ENCODE assay signal across 9 cellular contexts in genomic region chr16:82603784-82604411, GRCh38. TPM values are rescaled to one million over a fixed set of nuclear protein-coding genes. Genes with fewer than 3 reads are reported as not detected.
DNase-seq lines count a peak whose midpoint lies in the region; ATAC-seq, FAIRE-seq and TF ChIP-seq lines count a peak whose summit lies in the region.
"Had no signal": no experiment of that assay in that cellular context is flagged by ENCODE, and none has a peak within 500 bp of the region (broad histone marks: within the 10 kb centered on the region; RNA-seq: fewer than 3 reads in every experiment).

No MANE protein-coding gene starts in this region.

- H3K79me2 ChIP-seq in keratinocyte (ENCODE audit: control insufficient read depth, insufficient read depth, low read length), result no peaks in the 10 kb centered on the region

- no peak overlapping the region for H3K4me3 Mint-ChIP-seq in CD4-positive, alpha-beta T cell

- H3K27me3 ChIP-seq in keratinocyte (ENCODE audit: control insufficient read depth, extremely low read depth, insufficient read depth, low read length) (no peaks in the 10 kb centered on the region), transverse colon (no peaks in the 10 kb centered on the region)
- H3K27me3 ChIP-seq in CD4-positive, alpha-beta T cell (ENCODE audit: control insufficient read depth, insufficient read depth, low read length), result no peaks in the 10 kb centered on the region

- TF ChIP-seq CTCF in A549 (IDR thresholded peaks at IDR 0.05) (no peak), keratinocyte (optimal IDR thresholded peaks at IDR 0.05 in 1 of 3, IDR thresholded peaks at IDR 0.05 in 1 of 3, conservative IDR thresholded peaks at IDR 0.05 in 1 of 3; ENCODE audit: extremely low read depth in 1 of 3, insufficient read depth in 2 of 3, low read length in 3 of 3) (peak; percentile 77 to 79 (median 78)), transverse colon (IDR thresholded peaks at IDR 0.05) (peak; percentile 48 to 57 (median 50))
- no peak for TF ChIP-seq CTCF in CD4-positive, alpha-beta T cell (IDR thresholded peaks at IDR 0.05)

- no peak for FAIRE-seq in A549 (lab: Jason Lieb, UNC)
- peak; percentile 74 for FAIRE-seq in keratinocyte (lab: Jason Lieb, UNC)
- FAIRE-seq: GM18507 had no signal

- POLR2A ChIA-PET in A549 (lab: Yijun Ruan, JAX), result no interaction called here
- POLR2A ChIA-PET in CD4-positive, alpha-beta T cell (lab: Charles Lee), result no interaction called here

- H3K27me3 Mint-ChIP-seq in CD4-positive, alpha-beta T cell, result peaks cover 8% of the 10 kb centered on the region

- peaks cover 2% of the 10 kb centered on the region for H3K9me3 Mint-ChIP-seq in CD4-positive, alpha-beta T cell

- DNase-seq in A549 (ENCODE audit: low read depth in 1 of 2, low spot score in 1 of 2) (peak in 1 of 2 experiments; percentile 18), HCEC 1CT (peak; percentile 56), astrocyte of the hippocampus (ENCODE audit: low read depth, low spot score) (peak; percentile 76), keratinocyte (ENCODE audit: low read depth, low spot score) (no peak), transverse colon (peak; percentile 29)
- no peak for DNase-seq in activated T-cell treated with anti-CD3 and anti-CD28 coated beads, Interleukin-2, amount 50 U/mL, for 1 hour
- DNase-seq in CD4-positive, alpha-beta T cell, result no peak
- no peak for DNase-seq in stimulated activated CD4-positive, alpha-beta T cell treated with anti-CD3 and anti-CD28 coated beads, Interleukin-4, amount 100 ng/mL, for 24 hours

- H3K9me3 ChIP-seq in A549 (no peaks in the 10 kb centered on the region), keratinocyte (ENCODE audit: control insufficient read depth, low read depth, low read length) (no peaks in the 10 kb centered on the region), transverse colon (no peaks in the 10 kb centered on the region)
- H3K9me3 ChIP-seq in CD4-positive, alpha-beta T cell (ENCODE audit: control insufficient read depth, low read length), result peaks cover 9% of the 10 kb centered on the region

- 19% methylated on average over 5 of the region's 5 CpGs for WGBS in A549 (ENCODE audit: missing lambda C conversion rate)
- WGBS in transverse colon (ENCODE audit: low coverage in 1 of 2), 2 donors, result 29% methylated on average over 5 of the region's 5 CpGs; no CpG with 5 or more reads in 1 of the 2 donors

- H3K27ac ChIP-seq in A549 (no peak overlapping the region), keratinocyte (ENCODE audit: control insufficient read depth, insufficient read depth, low read length) (no peak overlapping the region), transverse colon (no peak overlapping the region)
- H3K27ac ChIP-seq in CD4-positive, alpha-beta T cell (ENCODE audit: low read depth, low read length), result no peak overlapping the region

- H3K36me3 Mint-ChIP-seq in CD4-positive, alpha-beta T cell (ENCODE audit: low read depth), result no peaks in the 10 kb centered on the region

- H3K4me2 ChIP-seq in A549 (no peak overlapping the region), keratinocyte (ENCODE audit: control insufficient read depth, extremely low read depth, insufficient read depth, low read depth, low read length) (no peak overlapping the region)

- TF ChIP-seq RAD21 in A549 (conservative IDR thresholded peaks at IDR 0.05 in 1 of 2, IDR thresholded peaks at IDR 0.05 in 1 of 2), result peak in 1 of 2 experiments; percentile 16; a peak in 1 of 5 replicates

- CTCF ChIA-PET in A549 (lab: Yijun Ruan, JAX), result interaction anchor here (1.2 to 2.9 kb wide), 3 partner anchors 12 to 36 kb away, joined by 4 to 8 read pairs (median 7); no protein-coding TSS in a partner anchor
- CTCF ChIA-PET in CD4-positive, alpha-beta T cell (lab: Charles Lee), result no interaction called here

- no peaks in the 10 kb centered on the region for H3K4me1 Mint-ChIP-seq in CD4-positive, alpha-beta T cell (ENCODE audit: low read depth)

- TF ChIP-seq EP300 in A549 (IDR thresholded peaks at IDR 0.05) (no peak), transverse colon (IDR thresholded peaks at IDR 0.05; ENCODE audit: low read depth) (no peak)

- no peak overlapping the region for H2AFZ ChIP-seq in keratinocyte (ENCODE audit: control insufficient read depth, low read length)

- peak; percentile 85 to 86 for ATAC-seq in A549
- no peak for ATAC-seq in CD4-positive, alpha-beta T cell (ENCODE audit: poor library complexity)

- intact Hi-C loops in transverse colon (cut with DNase I; ENCODE audit: low total_unique reads), result no loop called here
- intact Hi-C loops in CD4-positive, alpha-beta T cell (cut with DNase I, micrococcal nuclease), result no loop called here

- H3K36me3 ChIP-seq in keratinocyte (ENCODE audit: control insufficient read depth in 2 of 2, extremely low read depth in 1 of 2, insufficient read depth in 2 of 2, low read length in 2 of 2) (no peaks in the 10 kb centered on the region), transverse colon (no peaks in the 10 kb centered on the region)

- no peak for TF ChIP-seq POLR2A in A549 (IDR thresholded peaks at IDR 0.05; ENCODE audit: low read length)
- TF ChIP-seq POLR2A in transverse colon (IDR thresholded peaks at IDR 0.05), result no peak

- H3K4me1 ChIP-seq in A549 (no peaks in the 10 kb centered on the region), keratinocyte (ENCODE audit: control insufficient read depth, extremely low read depth, insufficient read depth, low read length) (no peaks in the 10 kb centered on the region), transverse colon (no peaks in the 10 kb centered on the region)

- H3K9me1 ChIP-seq in keratinocyte (ENCODE audit: control insufficient read depth, extremely low read depth, insufficient read depth, low read length), result no peaks in the 10 kb centered on the region

- in situ Hi-C loops in transverse colon (cut with MboI; ENCODE audit: low pct_ligation_motif_present in 1 of 4, low pct_unique_long_range_greater_than_20kb in 1 of 4, low sequenced_read_pairs in 3 of 4), result no loop called here

- dilution Hi-C loops in keratinocyte (cut with MboI; ENCODE audit: extremely low pct_ligation_motif_present, low sequenced_read_pairs), result no loop called here

- H3K27ac Mint-ChIP-seq in CD4-positive, alpha-beta T cell, result no peak overlapping the region

- H3K4me3 ChIP-seq in A549, result no peak overlapping the region
- no peak overlapping the region for H3K4me3 ChIP-seq in keratinocyte (ENCODE audit: control insufficient read depth in 2 of 3, extremely low read depth in 1 of 3, insufficient read depth in 2 of 3, low read depth in 1 of 3, low read length in 3 of 3)
- H3K4me3 ChIP-seq in transverse colon, result no peak overlapping the region

- H4K20me1 ChIP-seq in keratinocyte (ENCODE audit: control insufficient read depth, extremely low read depth, insufficient read depth, low read length), result no peaks in the 10 kb centered on the region

- no peak overlapping the region for H3K9ac ChIP-seq in keratinocyte (ENCODE audit: control insufficient read depth, extremely low read depth, insufficient read depth, low read length)

TF ChIP-seq in A549, 52 proteins besides CTCF, POLR2A, EP300 and RAD21:
- TF ChIP-seq POLR2AphosphoS2 (conservative IDR thresholded peaks at IDR 0.05; ENCODE audit: low read length), result no peak
- TF ChIP-seq MAZ (IDR thresholded peaks at IDR 0.05; ENCODE audit: borderline replicate concordance, low read depth, low read length), result no peak
- no peak for TF ChIP-seq USF2 (IDR thresholded peaks at IDR 0.05)
- no peak for TF ChIP-seq HOXB5 (CRISPR knock-in tag; IDR thresholded peaks at IDR 0.05)

RNA-seq across cellular contexts. Expression of gene CDH13, which starts 22.9 kb away (rescaled TPM):
- polyA plus RNA-seq in A549 (2011; rRNA removed), result not detected in 2 replicates
- not detected in 2 replicates for polyA plus RNA-seq in A549 (2012; cell fraction: cytosol; rRNA removed)
- polyA plus RNA-seq in A549 (2012; cell fraction: nucleus; rRNA removed), result not detected in 2 replicates
- polyA plus RNA-seq in A549 (2017; fragmentation: RNase III; extraction: RNeasy Plus Mini Kit Qiagen cat#74134 plus additional on column Dnase treatment), result not detected in 3 replicates
- not detected in 2 replicates for polyA minus RNA-seq in A549 (2011; rRNA and poly(A)+ RNA removed)
- polyA plus RNA-seq in keratinocyte, result 111 to 137 TPM (median 116 TPM) in 3 replicates
- 82.1 TPM for polyA plus RNA-seq in keratinocyte (2011; ENCODE audit: low read depth)
- 53.8 and 54.0 TPM in 2 replicates for polyA plus RNA-seq in keratinocyte (2011; cell fraction: cytosol; rRNA removed)
- polyA plus RNA-seq in keratinocyte (2011; cell fraction: nucleus; rRNA removed), result 150 and 170 TPM in 2 replicates
- 29.1 and 86.4 TPM in 2 replicates for polyA plus RNA-seq in keratinocyte (2012; ENCODE audit: low replicate concordance)
- 137 to 178 TPM (median 152 TPM) in 3 replicates for polyA minus RNA-seq in keratinocyte
- 77.5 TPM for polyA minus RNA-seq in keratinocyte (2011; cell fraction: cytosol; rRNA and poly(A)+ RNA removed)
- polyA minus RNA-seq in keratinocyte (2011; cell fraction: nucleus; rRNA and poly(A)+ RNA removed), result 172 and 448 TPM in 2 replicates
- 10 to 100 TPM in 1 of 4 donors, 1 to 10 TPM in 3; 3.8 to 28.1 (median 5.8) TPM for total RNA-seq in transverse colon
- not detected for total RNA-seq in CD4-positive, alpha-beta T cell

Comparison
In these comparisons a context has a peak if more than half of its experiments do, and no peak if none do; other contexts are left out.
1. DNase-seq: peak in HCEC 1CT (single experiment), astrocyte of the hippocampus (single experiment) and transverse colon (single experiment); none in keratinocyte (single experiment), activated T-cell treated with anti-CD3 and anti-CD28 coated beads, Interleukin-2, amount 50 U/mL, for 1 hour (single experiment), CD4-positive, alpha-beta T cell (0 of 10) and stimulated activated CD4-positive, alpha-beta T cell treated with anti-CD3 and anti-CD28 coated beads, Interleukin-4, amount 100 ng/mL, for 24 hours (single experiment).
2. CTCF ChIP-seq: peak in keratinocyte (3 of 3) and transverse colon (5 of 5); none in A549 (single experiment) and CD4-positive, alpha-beta T cell (single experiment).
3. RNA of gene CDH13, which starts 22.9 kb away (total RNA-seq): 3.8 to 28.1 TPM in transverse colon; not detected in CD4-positive, alpha-beta T cell; every median in the first group is over 4 times any median in the second.